Comparison of ENCODE assay signal across 17 cellular contexts in the genomic region with DNA sequence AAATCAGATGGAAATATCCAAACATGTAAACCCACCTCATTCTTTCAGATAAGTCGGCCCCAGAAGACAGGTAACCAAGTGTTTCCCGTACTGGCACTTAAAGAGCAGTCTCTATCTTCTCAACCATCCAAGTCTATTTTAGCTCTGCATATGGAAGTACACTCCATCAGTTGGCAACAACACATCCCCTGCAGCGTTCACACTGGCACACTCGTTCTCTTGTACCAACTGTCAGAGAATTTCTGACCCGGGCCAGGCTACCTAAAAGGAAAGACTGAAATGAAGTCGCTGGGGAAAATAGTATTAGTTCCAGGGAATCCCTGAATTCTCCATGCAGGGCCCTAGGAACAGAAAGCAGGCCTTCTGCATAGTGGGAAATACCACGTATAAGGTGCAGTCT.
"Had no signal": no experiment of that assay in that cellular context is flagged by ENCODE, and none has a peak within 500 bp of the region (broad histone marks: within the 10 kb centered on the region; RNA-seq: fewer than 3 reads in every experiment).

No MANE protein-coding gene starts in this region.

- H3K9me3 ChIP-seq: adrenal gland, left lung, mucosa of descending colon, thoracic aorta had no signal

- H3K27ac ChIP-seq: adrenal gland, epithelial cell of prostate, left lung, thoracic aorta, WERI-Rb-1 had no signal

- ATAC-seq: activated naive CD4-positive, alpha-beta T cell treated with anti-CD3 and anti-CD28 coated beads, Interleukin-2, amount 50 U/mL, for 72 hours; left lung; mucosa of descending colon; stimulated activated naive B cell treated with anti-CD40 and anti-IgM and Interleukin-4, amounts not matched to agents 10 μg/mL and 1 μg/mL and 100 μg/mL, for 72 hours had no signal

- H3K4me3 Mint-ChIP-seq: endodermal cell; stimulated activated naive B cell treated with anti-CD40 and anti-IgM and Interleukin-4, amounts not matched to agents 10 μg/mL and 1 μg/mL and 100 μg/mL, for 72 hours had no signal

- H3K36me3 Mint-ChIP-seq: activated naive CD4-positive, alpha-beta T cell treated with anti-CD3 and anti-CD28 coated beads, Interleukin-2, amount 50 U/mL, for 72 hours; naive B cell; stimulated activated naive B cell treated with anti-CD40 and anti-IgM and Interleukin-4, amounts not matched to agents 10 μg/mL and 1 μg/mL and 100 μg/mL, for 72 hours had no signal

- H3K9me3 Mint-ChIP-seq: activated naive CD4-positive, alpha-beta T cell treated with anti-CD3 and anti-CD28 coated beads, Interleukin-2, amount 50 U/mL, for 72 hours; endodermal cell; naive B cell; stimulated activated naive B cell treated with anti-CD40 and anti-IgM and Interleukin-4, amounts not matched to agents 10 μg/mL and 1 μg/mL and 100 μg/mL, for 72 hours had no signal

- H3K4me3 ChIP-seq: adrenal gland, left lung, mucosa of descending colon, thoracic aorta had no signal

- H3K27ac Mint-ChIP-seq: activated naive CD4-positive, alpha-beta T cell treated with anti-CD3 and anti-CD28 coated beads, Interleukin-2, amount 50 U/mL, for 72 hours; endodermal cell; naive B cell; stimulated activated naive B cell treated with anti-CD40 and anti-IgM and Interleukin-4, amounts not matched to agents 10 μg/mL and 1 μg/mL and 100 μg/mL, for 72 hours had no signal

- DNase-seq: activated CD4-positive, alpha-beta T cell treated with anti-CD3 and anti-CD28 coated beads, Interleukin-2, amount 50 U/mL, for 4 hours; activated gamma-delta T cell treated with Interleukin-2 at 50 U/mL for 16 hours; adrenal gland; endodermal cell; foreskin fibroblast; kidney; left lung; mesenchymal stem cell; mucosa of descending colon; naive B cell; nucleus accumbens; stimulated activated naive B cell treated with anti-CD40 and anti-IgM and Interleukin-4, amounts not matched to agents 10 μg/mL and 1 μg/mL and 100 μg/mL, for 72 hours; T-helper 2 cell; WERI-Rb-1 had no signal

- H3K27me3 ChIP-seq: adrenal gland had no signal
